15 cellular contexts compared by ENCODE assay signal in genomic region chr16:621526-622105, GRCh38. TPM values are rescaled to one million over a fixed set of nuclear protein-coding genes. Genes with fewer than 3 reads are reported as not detected.
DNase-seq lines count a peak whose midpoint lies in the region; ATAC-seq and TF ChIP-seq lines count a peak whose summit lies in the region.
"Had no signal": no experiment of that assay in that cellular context is flagged by ENCODE, and none has a peak within 500 bp of the region (broad histone marks: within the 10 kb centered on the region; RNA-seq: fewer than 3 reads in every experiment).

No MANE protein-coding gene starts in this region.

- no peaks in the 10 kb centered on the region for H3K9me3 ChIP-seq in Panc1 (ENCODE audit: control insufficient read depth, insufficient read depth, low read depth, low read length)
- H3K9me3 ChIP-seq: thoracic aorta had no signal

- peak overlapping the region; percentile 98 for H3K27ac Mint-ChIP-seq in HFFc6
- H3K27ac Mint-ChIP-seq in stimulated activated effector memory CD8-positive, alpha-beta T cell treated with anti-CD3 and anti-CD28 coated beads, Interleukin-12 subunit alpha, Interleukin-12 subunit beta, amount 100 ng/mL, for 72 hours = peak overlapping the region; percentile 13
- H3K27ac Mint-ChIP-seq: activated naive CD8-positive, alpha-beta T cell; dendritic cell treated with granulocyte-macrophage colony-stimulating factor and Interleukin-4, amounts not matched to agents 40 ng/mL and 50 ng/mL, for 4 days had no signal

- no peaks in the 10 kb centered on the region for H3K9me3 Mint-ChIP-seq in HFFc6
- no peaks in the 10 kb centered on the region for H3K9me3 Mint-ChIP-seq in stimulated activated effector memory CD8-positive, alpha-beta T cell treated with anti-CD3 and anti-CD28 coated beads, Interleukin-12 subunit alpha, Interleukin-12 subunit beta, amount 100 ng/mL, for 72 hours
- H3K9me3 Mint-ChIP-seq: dendritic cell treated with granulocyte-macrophage colony-stimulating factor and Interleukin-4, amounts not matched to agents 40 ng/mL and 50 ng/mL, for 4 days had no signal

- in situ Hi-C loops in Panc1 (cut with HindIII; ENCODE audit: low pct_unique_long_range_greater_than_20kb, low sequenced_read_pairs) = no loop called here

- peak; percentile 52 for ATAC-seq in Panc1
- no peak for ATAC-seq in stimulated activated effector memory CD8-positive, alpha-beta T cell treated with anti-CD3 and anti-CD28 coated beads, Interleukin-12 subunit alpha, Interleukin-12 subunit beta, amount 100 ng/mL, for 72 hours
- ATAC-seq in HG03139 (IDR thresholded peaks at IDR 0.05; ENCODE audit: unreplicated experiment) = no peak

- CTCF ChIA-PET in Panc1 (lab: Charles Lee) = interaction anchor here (1.1 kb wide), 1 partner anchor 44 kb away, joined by 3 read pairs; no protein-coding TSS in a partner anchor
- CTCF ChIA-PET in HEK293T (lab: Yijun Ruan, JAX) = interaction anchor here (1.0 to 2.0 kb wide), 3 partner anchors 12 to 20 kb away, joined by 4 to 6 read pairs (median 5); no protein-coding TSS in a partner anchor

- BruUV-seq in Panc1 (replicated peaks; lab: Mats Ljungman, UMichigan) = no TSS peak

- no peak overlapping the region; the same call in 1 of the 2 replicates for H3K27ac ChIP-seq in Panc1 (ENCODE audit: low read length)
- H3K27ac ChIP-seq: SK-N-MC, thoracic aorta had no signal

- H3K4me1 ChIP-seq in Panc1 (ENCODE audit: control insufficient read depth, insufficient read depth, low read length) = peaks cover 47% of the 10 kb centered on the region

- intact Hi-C loops in Panc1 (cut with micrococcal nuclease; ENCODE audit: unreplicated experiment) = no loop called here

- no peaks in the 10 kb centered on the region for H3K36me3 ChIP-seq in Panc1 (ENCODE audit: control insufficient read depth, insufficient read depth, low read length)

- POLR2A ChIA-PET in Panc1 (lab: Charles Lee) = interaction anchor here (0.6 kb wide), 2 partner anchors 30 to 34 kb away, joined by 3 to 4 read pairs; no protein-coding TSS in a partner anchor
- POLR2A ChIA-PET in HEK293T (lab: Yijun Ruan, JAX) = interaction anchor here (1.2 to 1.3 kb wide), 2 partner anchors 15 to 28 kb away, joined by 4 read pairs; partner anchors contain the start of genes METTL26 and WDR90

- peak overlapping the region; percentile 83; the same call in 1 of the 2 replicates for H3K4me3 Mint-ChIP-seq in HFFc6
- H3K4me3 Mint-ChIP-seq in stimulated activated effector memory CD8-positive, alpha-beta T cell treated with anti-CD3 and anti-CD28 coated beads, Interleukin-12 subunit alpha, Interleukin-12 subunit beta, amount 100 ng/mL, for 72 hours = no peak overlapping the region
- H3K4me3 Mint-ChIP-seq: activated naive CD8-positive, alpha-beta T cell; dendritic cell treated with granulocyte-macrophage colony-stimulating factor and Interleukin-4, amounts not matched to agents 40 ng/mL and 50 ng/mL, for 4 days had no signal

- H3K4me3 ChIP-seq in Panc1 (ENCODE audit: low read depth in 2 of 2, low read length in 2 of 2) = peak overlapping the region in 1 of 2 experiments; percentile 29; a peak in 2 of 4 replicates
- peak overlapping the region; percentile 4 for H3K4me3 ChIP-seq in fibroblast of villous mesenchyme (ENCODE audit: low read depth, low read length)
- H3K4me3 ChIP-seq: SK-N-MC, skin epidermis, thoracic aorta had no signal

- peaks cover 35% of the 10 kb centered on the region for H3K4me1 Mint-ChIP-seq in HFFc6 (ENCODE audit: low read depth)
- no peaks in the 10 kb centered on the region for H3K4me1 Mint-ChIP-seq in stimulated activated effector memory CD8-positive, alpha-beta T cell treated with anti-CD3 and anti-CD28 coated beads, Interleukin-12 subunit alpha, Interleukin-12 subunit beta, amount 100 ng/mL, for 72 hours

- H3K27me3 Mint-ChIP-seq in HFFc6 (ENCODE audit: insufficient read depth) = peaks cover 1% of the 10 kb centered on the region
- H3K27me3 Mint-ChIP-seq: activated naive CD8-positive, alpha-beta T cell; dendritic cell treated with granulocyte-macrophage colony-stimulating factor and Interleukin-4, amounts not matched to agents 40 ng/mL and 50 ng/mL, for 4 days had no signal

- DNase-seq in HFFc6 (peak; percentile 16), Panc1 (ENCODE audit: low read depth, low spot score) (no peak), fibroblast of villous mesenchyme (ENCODE audit: low read depth) (no peak), HEK293T (ENCODE audit: extremely low spot score) (no peak), NCI-H2081 treated with DMSO at 0.1 percent for 48 hours (lab: John Stamatoyannopoulos, UW) (no peak), ureter (ENCODE audit: low spot score) (no peak)
- no peak for DNase-seq in stimulated activated effector memory CD8-positive, alpha-beta T cell treated with anti-CD3 and anti-CD28 coated beads, Interleukin-12 subunit alpha, Interleukin-12 subunit beta, amount 100 ng/mL, for 72 hours (ENCODE audit: low spot score in 2 of 2)
- DNase-seq: activated CD8-positive, alpha-beta memory T cell treated with anti-CD3 and anti-CD28 coated beads, Interleukin-2, amount 50 U/mL, for 4 hours; left cardiac atrium had no signal

- TF ChIP-seq CTCF in HFFc6 (IDR thresholded peaks at IDR 0.05) (no peak), Panc1 (IDR thresholded peaks at IDR 0.05) (no peak), fibroblast of villous mesenchyme (IDR thresholded peaks at IDR 0.05; ENCODE audit: insufficient read depth, low read depth, low read length) (no peak)

- H3K36me3 Mint-ChIP-seq in HFFc6 (ENCODE audit: low read depth) = peaks cover 3% of the 10 kb centered on the region; the same call in 1 of the 2 replicates
- H3K36me3 Mint-ChIP-seq in stimulated activated effector memory CD8-positive, alpha-beta T cell treated with anti-CD3 and anti-CD28 coated beads, Interleukin-12 subunit alpha, Interleukin-12 subunit beta, amount 100 ng/mL, for 72 hours = peaks cover 3% of the 10 kb centered on the region
- H3K36me3 Mint-ChIP-seq: activated naive CD8-positive, alpha-beta T cell had no signal

- no peaks in the 10 kb centered on the region for H3K27me3 ChIP-seq in Panc1 (ENCODE audit: control insufficient read depth, insufficient read depth, low read length)

TF ChIP-seq in HEK293T, 16 proteins besides CTCF, POLR2A, EP300 and RAD21:
- TF ChIP-seq FOXA1 (IDR thresholded peaks at IDR 0.05) (no peak), FOXK2 (IDR thresholded peaks at IDR 0.05) (no peak), SP1 (IDR thresholded peaks at IDR 0.05) (no peak), PKNOX1 (IDR thresholded peaks at IDR 0.05) (no peak), ARNT (IDR thresholded peaks at IDR 0.05) (no peak), TARDBP (IDR thresholded peaks at IDR 0.05) (no peak), NFRKB (IDR thresholded peaks at IDR 0.05) (no peak), LEF1 (IDR thresholded peaks at IDR 0.05; ENCODE audit: borderline replicate concordance) (no peak), HDGF (IDR thresholded peaks at IDR 0.05; ENCODE audit: borderline replicate concordance) (no peak), BHLHE40 (IDR thresholded peaks at IDR 0.05; ENCODE audit: borderline replicate concordance) (no peak)

RNA-seq across cellular contexts. Expression of gene WFIKKN1, which starts 9.2 kb away (rescaled TPM):
- under 1 TPM in 2 of 6 experiments, not detected in 4; 0.02 to 0.14 TPM for total RNA-seq in HFFc6 (2021; fragmentation: NEBNext Ultra II Directional; extraction: Animal tissue kit (Norgen Biotek cat#: 25700))
- total RNA-seq in Panc1 (2021; ENCODE audit: unreplicated experiment) (2.0 TPM), fibroblast of villous mesenchyme (under 0.01 and 0.43 TPM in 2 replicates), ureter (0.65 TPM)
- polyA plus RNA-seq in Panc1 (2012; ENCODE audit: insufficient read length) = 2.1 TPM

RNA-seq across cellular contexts. Expression of gene METTL26, which starts 14.5 kb away (rescaled TPM):
- 100 to 1,000 TPM in 5 of 6 experiments, 10 to 100 TPM in 1; 91.6 to 115 (median 105) TPM for total RNA-seq in HFFc6 (2021; fragmentation: NEBNext Ultra II Directional; extraction: Animal tissue kit (Norgen Biotek cat#: 25700))
- total RNA-seq in Panc1 (2021; ENCODE audit: unreplicated experiment) (91.8 TPM), fibroblast of villous mesenchyme (51.8 and 78.3 TPM in 2 replicates), ureter (48.3 TPM)
- 245 TPM for polyA plus RNA-seq in Panc1 (2012; ENCODE audit: insufficient read length)

RNA-seq across cellular contexts. Expression of gene MCRIP2, which starts 20.0 kb away (rescaled TPM):
- 10 to 100 TPM; 18.8 to 30.8 (median 24.2) TPM for total RNA-seq in HFFc6 (2021; fragmentation: NEBNext Ultra II Directional; extraction: Animal tissue kit (Norgen Biotek cat#: 25700))
- 91.6 TPM for total RNA-seq in Panc1 (2021; ENCODE audit: unreplicated experiment)
- polyA plus RNA-seq in Panc1 (2012; ENCODE audit: insufficient read length) = 120 TPM
- total RNA-seq in fibroblast of villous mesenchyme = 14.8 and 16.0 TPM in 2 replicates
- 40.4 TPM for total RNA-seq in ureter

RNA-seq across cellular contexts. Expression of gene WDR90, which starts 27.5 kb away (rescaled TPM):
- total RNA-seq in HFFc6 (2021; fragmentation: NEBNext Ultra II Directional; extraction: Animal tissue kit (Norgen Biotek cat#: 25700)) = 10 to 100 TPM; 11.6 to 19.0 (median 17.7) TPM
- total RNA-seq in Panc1 (2021; ENCODE audit: unreplicated experiment) = 58.9 TPM
- polyA plus RNA-seq in Panc1 (2012; ENCODE audit: insufficient read length) = 63.1 TPM
- total RNA-seq in fibroblast of villous mesenchyme = 12.5 and 18.7 TPM in 2 replicates
- 53.3 TPM for total RNA-seq in ureter

RNA-seq across cellular contexts. Expression of gene RAB40C, which starts 31.8 kb away (rescaled TPM):
- total RNA-seq in HFFc6 (2021; fragmentation: NEBNext Ultra II Directional; extraction: Animal tissue kit (Norgen Biotek cat#: 25700)) = 10 to 100 TPM; 11.3 to 14.8 (median 12.2) TPM
- total RNA-seq in Panc1 (2021; ENCODE audit: unreplicated experiment) (30.7 TPM), fibroblast of villous mesenchyme (9.9 and 10.6 TPM in 2 replicates), ureter (39.2 TPM)
- 44.4 TPM for polyA plus RNA-seq in Panc1 (2012; ENCODE audit: insufficient read length)
